Comparison of ENCODE assay signal across 1 cellular context in genomic region chr16:2190002-2190658, GRCh38.
TF ChIP-seq lines count a peak whose summit lies in the region.

No MANE protein-coding gene starts in this region.

TF ChIP-seq in HepG2, 621 proteins besides CTCF, POLR2A, EP300 and RAD21 (continued from another document and continues in another):
- no peak for TF ChIP-seq ZBTB49 (CRISPR knock-in tag; IDR thresholded peaks at IDR 0.05; ENCODE audit: borderline replicate concordance)
- no peak for TF ChIP-seq CERS6 (CRISPR knock-in tag; IDR thresholded peaks at IDR 0.05)
- peak; percentile 92 for TF ChIP-seq ZFX (CRISPR knock-in tag; IDR thresholded peaks at IDR 0.05; ENCODE audit: low read depth)
- TF ChIP-seq MTA1 (CRISPR knock-in tag; IDR thresholded peaks at IDR 0.05; ENCODE audit: borderline replicate concordance), result peak; percentile 50; the same call in 1 of the 2 replicates
- peak; percentile 59; the same call in 1 of the 2 replicates for TF ChIP-seq ZNF230 (CRISPR knock-in tag; IDR thresholded peaks at IDR 0.05)
- no peak for TF ChIP-seq GLI4 (CRISPR knock-in tag; IDR thresholded peaks at IDR 0.05; ENCODE audit: borderline replicate concordance)
- TF ChIP-seq MNT (IDR thresholded peaks at IDR 0.05), result 0 out of 2 replicates have a peak, but pooled peaks have one; percentile 18
- TF ChIP-seq SAP130 (CRISPR knock-in tag; IDR thresholded peaks at IDR 0.05; ENCODE audit: low read depth), result peak; percentile 41; the same call in 1 of the 2 replicates
- TF ChIP-seq ZNF878 (CRISPR knock-in tag; IDR thresholded peaks at IDR 0.05), result no peak
- TF ChIP-seq SMAD1 (CRISPR knock-in tag; IDR thresholded peaks at IDR 0.05; ENCODE audit: borderline replicate concordance, low read depth), result no peak
- 0 out of 2 replicates have a peak, but pooled peaks have one; percentile 18 for TF ChIP-seq DZIP1 (CRISPR knock-in tag; IDR thresholded peaks at IDR 0.05)
- peak; percentile 39; the same call in 1 of the 2 replicates for TF ChIP-seq DMAP1 (CRISPR knock-in tag; IDR thresholded peaks at IDR 0.05)
- no peak for TF ChIP-seq FOXA3 (CRISPR knock-in tag; IDR thresholded peaks at IDR 0.05)
- TF ChIP-seq GMEB2 (CRISPR knock-in tag; IDR thresholded peaks at IDR 0.05; ENCODE audit: low read depth), result no peak
- TF ChIP-seq ZSCAN12 (CRISPR knock-in tag; IDR thresholded peaks at IDR 0.05), result 0 out of 2 replicates have a peak, but pooled peaks have one; percentile 56
- peak; percentile 9; the same call in 1 of the 2 replicates for TF ChIP-seq ZNF574 (CRISPR knock-in tag; IDR thresholded peaks at IDR 0.05)
- TF ChIP-seq ZNF609 (CRISPR knock-in tag; IDR thresholded peaks at IDR 0.05; ENCODE audit: borderline replicate concordance), result 0 out of 2 replicates have a peak, but pooled peaks have one; percentile 33
- TF ChIP-seq IRX3 (CRISPR knock-in tag; IDR thresholded peaks at IDR 0.05; ENCODE audit: borderline replicate concordance, low read depth), result no peak
- 0 out of 2 replicates have a peak, but pooled peaks have one; percentile 32 for TF ChIP-seq ZNF280D (CRISPR knock-in tag; IDR thresholded peaks at IDR 0.05)
- 0 out of 2 replicates have a peak, but pooled peaks have one; percentile 55 for TF ChIP-seq POGK (CRISPR knock-in tag; conservative IDR thresholded peaks at IDR 0.05)
- no peak for TF ChIP-seq ZNF432 (CRISPR knock-in tag; IDR thresholded peaks at IDR 0.05; ENCODE audit: borderline replicate concordance)
- TF ChIP-seq HNRNPLL (IDR thresholded peaks at IDR 0.05; ENCODE audit: low read depth, low read length, poor library complexity, severe bottlenecking), result no peak
- 0 out of 2 replicates have a peak, but pooled peaks have one; percentile 59 for TF ChIP-seq ZNF414 (CRISPR knock-in tag; IDR thresholded peaks at IDR 0.05)
- TF ChIP-seq ZNF225 (CRISPR knock-in tag; IDR thresholded peaks at IDR 0.05), result no peak
